Comparison of ENCODE assay signal across 15 cellular contexts in genomic region chr9:17837931-17838330, GRCh38.
DNase-seq lines count a peak whose midpoint lies in the region; ATAC-seq and TF ChIP-seq lines count a peak whose summit lies in the region.
"Had no signal": no experiment of that assay in that cellular context is flagged by ENCODE, and none has a peak within 500 bp of the region (broad histone marks: within the 10 kb centered on the region; RNA-seq: fewer than 3 reads in every experiment).

No MANE protein-coding gene starts in this region.

- in situ Hi-C loops in G401 (cut with HindIII; ENCODE audit: low sequenced_read_pairs), result no loop called here

- DNase-seq in G401 (ENCODE audit: low spot score) (peak; percentile 33), NCI-H1694 (lab: John Stamatoyannopoulos, UW) (peak; percentile 6), left lobe of liver (ENCODE audit: low spot score) (no peak)
- DNase-seq: C1 segment of cervical spinal cord; central memory CD4-positive, alpha-beta T cell; mesenchymal stem cell; NCI-H1092; NCI-H2227 treated with DMSO at 0.1 percent for 48 hours; right cardiac atrium; stimulated activated CD4-positive, alpha-beta T cell treated with anti-CD3 and anti-CD28 coated beads, Interleukin-2, amount 100 ng/mL, for 24 hours; substantia nigra had no signal

- ATAC-seq in left lobe of liver, result peak; percentile 38
- ATAC-seq in HG03442 (IDR thresholded peaks at IDR 0.05; ENCODE audit: unreplicated experiment), result no peak
- no peak for ATAC-seq in HG03095 (IDR thresholded peaks at IDR 0.05; ENCODE audit: unreplicated experiment)
- ATAC-seq in HG03565 (IDR thresholded peaks at IDR 0.05; ENCODE audit: unreplicated experiment), result no peak
- ATAC-seq: right cardiac atrium had no signal

- peak; percentile 63 for TF ChIP-seq CTCF in VCaP (conservative IDR thresholded peaks at IDR 0.05)

- no peak overlapping the region for H3K27ac ChIP-seq in VCaP
